ENCODE assay signal across 9 cellular contexts in the genomic region with DNA sequence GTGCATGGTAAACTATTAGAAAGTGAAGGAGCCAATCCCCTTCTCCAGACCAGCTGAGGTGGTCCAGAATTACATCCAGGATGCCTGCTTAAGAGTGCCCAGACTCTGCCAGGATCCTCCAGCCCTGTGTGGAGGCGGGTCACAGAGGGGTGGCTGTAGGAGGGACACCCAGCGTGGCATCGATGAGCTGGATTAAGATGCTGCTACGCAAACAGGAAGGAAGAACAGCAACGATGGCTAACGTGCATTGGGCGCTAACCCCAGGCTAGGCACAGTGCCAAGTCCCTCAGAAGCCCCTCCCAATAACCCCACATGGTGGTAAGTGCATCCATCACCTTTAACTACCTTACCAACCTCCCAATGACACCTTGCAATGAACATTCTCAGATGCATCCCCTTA.
DNase-seq lines count a peak whose midpoint lies in the region; ATAC-seq, FAIRE-seq and TF ChIP-seq lines count a peak whose summit lies in the region.
"Had no signal": no experiment of that assay in that cellular context is flagged by ENCODE, and none has a peak within 500 bp of the region (broad histone marks: within the 10 kb centered on the region; RNA-seq: fewer than 3 reads in every experiment).

No MANE protein-coding gene starts in this region.

- ATAC-seq in T-cell (replicated peaks in 1 of 4) (peak; percentile 61 to 68 (median 64)), HG03457 (IDR thresholded peaks at IDR 0.05; ENCODE audit: unreplicated experiment) (no peak)
- ATAC-seq in naive thymus-derived CD8-positive, alpha-beta T cell: peak; percentile 51 to 54

- no peak for TF ChIP-seq POLR2A in GM12891 (IDR thresholded peaks at IDR 0.05; ENCODE audit: low read depth, low read length)

- CTCF ChIA-PET in T-cell (lab: Charles Lee): interaction anchor here (0.5 to 1.0 kb wide), 4 partner anchors 9 to 163 kb away, joined by 3 to 6 read pairs (median 3); no protein-coding TSS in a partner anchor

- H3K27me3 Mint-ChIP-seq in T-cell: no peaks in the 10 kb centered on the region
- no peaks in the 10 kb centered on the region for H3K27me3 Mint-ChIP-seq in naive thymus-derived CD8-positive, alpha-beta T cell

- peaks cover 8% of the 10 kb centered on the region for H3K36me3 Mint-ChIP-seq in T-cell
- H3K36me3 Mint-ChIP-seq in naive thymus-derived CD8-positive, alpha-beta T cell: peaks cover 0 to 8% (median 5%) of the 10 kb centered on the region in 3 donors

- H3K4me1 Mint-ChIP-seq in T-cell: peaks cover 54 to 67% (median 61%) of the 10 kb centered on the region in 3 donors
- H3K4me1 Mint-ChIP-seq in naive thymus-derived CD8-positive, alpha-beta T cell: peaks cover 33 to 71% (median 61%) of the 10 kb centered on the region in 4 donors

- peak; percentile 64 for FAIRE-seq in GM12891 (lab: Jason Lieb, UNC)

- POLR2A ChIA-PET in T-cell (lab: Charles Lee): interaction anchor here in 1 of 2 donors (0.6 kb wide), 1 partner anchor 10 kb away, joined by 3 read pairs; no protein-coding TSS in a partner anchor
- POLR2A ChIA-PET in naive thymus-derived CD8-positive, alpha-beta T cell (lab: Charles Lee): interaction anchor here (0.8 to 5.3 kb wide), 6 partner anchors 8 to 171 kb away, joined by 3 to 26 read pairs (median 7); a partner anchor contains a TSS

- H3K4me3 Mint-ChIP-seq in T-cell: peak overlapping the region in 1 of 3 donors; percentile 66
- peak overlapping the region in 9 of 10 donors; percentile 13 to 81 (median 57) for H3K4me3 Mint-ChIP-seq in naive thymus-derived CD8-positive, alpha-beta T cell

- peak overlapping the region; percentile 76 to 78 for H3K27ac Mint-ChIP-seq in T-cell
- peak overlapping the region; percentile 85 to 99 (median 91) for H3K27ac Mint-ChIP-seq in naive thymus-derived CD8-positive, alpha-beta T cell

- DNase-seq in GM12891 (ENCODE audit: insufficient read length, low spot score): no peak
- DNase-seq in T-cell: peak; percentile 32 to 79 (median 68)
- peak; percentile 62 for DNase-seq in activated gamma-delta T cell treated with anti-CD3 and anti-CD28 coated beads, Interleukin-2, amount 50 U/mL, for 16 hours (ENCODE audit: low read depth)
- DNase-seq in naive thymus-derived CD8-positive, alpha-beta T cell: peak; percentile 32 to 85 (median 73)
- no peak for DNase-seq in OCI-M2 (lab: John Stamatoyannopoulos, UW; ENCODE audit: unreplicated experiment)
- DNase-seq in ACHN: no peak
- DNase-seq in germinal center (ENCODE audit: low spot score): no peak
- DNase-seq: NCI-H1930 had no signal

- in situ Hi-C loops in ACHN (cut with HindIII; ENCODE audit: low pct_ligation_motif_present, low pct_unique_long_range_greater_than_20kb, low sequenced_read_pairs): no loop called here

- H3K9me3 Mint-ChIP-seq in T-cell: no peaks in the 10 kb centered on the region
- peaks cover 0 to 3% (median 0%) of the 10 kb centered on the region in 9 donors for H3K9me3 Mint-ChIP-seq in naive thymus-derived CD8-positive, alpha-beta T cell

TF ChIP-seq in GM12891, 5 proteins besides CTCF, POLR2A, EP300 and RAD21:
- TF ChIP-seq POLR2AphosphoS5 (IDR thresholded peaks at IDR 0.05; ENCODE audit: low read depth, low read length): no peak

Comparison
In these comparisons a context has a peak if more than half of its experiments do, and no peak if none do; other contexts are left out.
1. DNase-seq: peak in T-cell (34 of 34), activated gamma-delta T cell treated with anti-CD3 and anti-CD28 coated beads, Interleukin-2, amount 50 U/mL, for 16 hours (single experiment) and naive thymus-derived CD8-positive, alpha-beta T cell (10 of 10); none in GM12891 (single experiment), OCI-M2 (single experiment), ACHN (single experiment) and germinal center (single experiment).